ENCODE assay signal across 8 cellular contexts in genomic region chr9:37582548-37583157, GRCh38. TPM values are rescaled to one million over a fixed set of nuclear protein-coding genes. Genes with fewer than 3 reads are reported as not detected.
DNase-seq lines count a peak whose midpoint lies in the region; ATAC-seq, FAIRE-seq and TF ChIP-seq lines count a peak whose summit lies in the region.

No MANE protein-coding gene starts in this region.

- ATAC-seq in WTC11 (peak; percentile 41; the same call in 1 of the 2 replicates), heart left ventricle (peak in 1 of 4 donors; percentile 46), HG03097 (IDR thresholded peaks at IDR 0.05; ENCODE audit: low FRiP score, unreplicated experiment) (no peak), GM18498 (IDR thresholded peaks at IDR 0.05; ENCODE audit: unreplicated experiment) (no peak), HG03520 (IDR thresholded peaks at IDR 0.05; ENCODE audit: unreplicated experiment) (no peak)

- POLR2A ChIA-PET in WTC11 (lab: Charles Lee) = no interaction called here

- DNase-seq in GDM1 (lab: John Stamatoyannopoulos, UW) (peak; percentile 19), LNCaP clone FGC (ENCODE audit: low read depth) (peak; percentile 65), WTC11 (ENCODE audit: low spot score) (no peak), heart left ventricle (no peak), small intestine (peak; percentile 58)

- H3K4me3 ChIP-seq in LNCaP clone FGC (ENCODE audit: low read depth, low read length) (no peak overlapping the region), heart left ventricle (no peak overlapping the region), small intestine (ENCODE audit: low read depth in 1 of 2, low read length in 2 of 2) (no peak overlapping the region)

- H3K27me3 ChIP-seq in heart left ventricle = no peaks in the 10 kb centered on the region
- no peaks in the 10 kb centered on the region for H3K27me3 ChIP-seq in small intestine (ENCODE audit: control insufficient read depth in 2 of 2, insufficient read depth in 2 of 2, low read length in 2 of 2)

- H3K27ac Mint-ChIP-seq in WTC11 = no peak overlapping the region

- TF ChIP-seq CTCF in LNCaP clone FGC (IDR thresholded peaks at IDR 0.05; ENCODE audit: control insufficient read depth, extremely low read depth, insufficient read depth) (peak; percentile 60), WTC11 (IDR thresholded peaks at IDR 0.05) (no peak), heart left ventricle (IDR thresholded peaks at IDR 0.05) (peak; percentile 59 to 85 (median 68))

- peaks cover 0 to 4% (median 0%) of the 10 kb centered on the region in 12 donors for H3K4me1 ChIP-seq in heart left ventricle
- H3K4me1 ChIP-seq in small intestine (ENCODE audit: control insufficient read depth in 2 of 2, insufficient read depth in 1 of 2, low read depth in 1 of 2, low read length in 1 of 2) = no peaks in the 10 kb centered on the region

- H3K36me3 ChIP-seq in heart left ventricle = peaks cover 0 to 72% (median 53%) of the 10 kb centered on the region in 9 donors
- peaks cover 7 to 9% of the 10 kb centered on the region in 2 donors for H3K36me3 ChIP-seq in small intestine (ENCODE audit: control insufficient read depth in 2 of 2, insufficient read depth in 2 of 2, low read length in 2 of 2)

- intact Hi-C loops in heart left ventricle (cut with DNase I) = loop anchor here in 7 of 10 donors (5.0 to 10.0 kb wide), 9 partner anchors 122 to 320 kb away; partner anchors contain the start of genes EXOSC3 (in 3 of the 7) and SLC25A51 (in 1 of the 7)

- 75 to 79% (median 77%) methylated on average over 6 of the region's 6 CpGs for WGBS in heart left ventricle, 4 donors
- 68 to 76% (median 68%) methylated on average over 6 of the region's 6 CpGs for WGBS in small intestine, 3 donors

- CTCF ChIA-PET in WTC11 (lab: Charles Lee) = no interaction called here

- H3K9me3 ChIP-seq in heart left ventricle (no peaks in the 10 kb centered on the region), small intestine (ENCODE audit: control insufficient read depth, low read depth) (no peaks in the 10 kb centered on the region)

- H3K27me3 Mint-ChIP-seq in WTC11 (ENCODE audit: low read depth) = no peaks in the 10 kb centered on the region

- H3K27ac ChIP-seq in heart left ventricle = peak overlapping the region in 1 of 12 donors; percentile 71
- no peak overlapping the region for H3K27ac ChIP-seq in small intestine (ENCODE audit: low read depth in 1 of 2, low read length in 1 of 2)

- H3K36me3 Mint-ChIP-seq in WTC11 = peaks cover 48% of the 10 kb centered on the region

- no peak overlapping the region for H3K4me3 Mint-ChIP-seq in WTC11

- no peaks in the 10 kb centered on the region for H3K4me1 Mint-ChIP-seq in WTC11

- no peak for TF ChIP-seq POLR2A in heart left ventricle (IDR thresholded peaks at IDR 0.05)

- FAIRE-seq in small intestine (lab: Jason Lieb, UNC) = peak; percentile 15

- H3K9me3 Mint-ChIP-seq in WTC11 = no peaks in the 10 kb centered on the region

TF ChIP-seq in WTC11, 78 proteins besides CTCF, POLR2A, EP300 and RAD21 (continues in another document):
- TF ChIP-seq E2F1 (CRISPR knock-in tag; IDR thresholded peaks at IDR 0.05) (no peak), SOX15 (CRISPR knock-in tag; IDR thresholded peaks at IDR 0.05) (no peak), PRDM15 (CRISPR knock-in tag; IDR thresholded peaks at IDR 0.05) (no peak), ARID4B (CRISPR knock-in tag; IDR thresholded peaks at IDR 0.05; ENCODE audit: borderline replicate concordance) (no peak), ZBTB21 (CRISPR knock-in tag; IDR thresholded peaks at IDR 0.05; ENCODE audit: borderline replicate concordance) (no peak), ZNF263 (CRISPR knock-in tag; IDR thresholded peaks at IDR 0.05; ENCODE audit: low read depth) (no peak), ZNF219 (CRISPR knock-in tag; IDR thresholded peaks at IDR 0.05; ENCODE audit: borderline replicate concordance) (no peak)
- TF ChIP-seq, protein P1, sequence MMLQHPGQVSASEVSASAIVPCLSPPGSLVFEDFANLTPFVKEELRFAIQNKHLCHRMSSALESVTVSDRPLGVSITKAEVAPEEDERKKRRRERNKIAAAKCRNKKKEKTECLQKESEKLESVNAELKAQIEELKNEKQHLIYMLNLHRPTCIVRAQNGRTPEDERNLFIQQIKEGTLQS (CRISPR knock-in tag; conservative IDR thresholded peaks at IDR 0.05) = no peak
- TF ChIP-seq, protein P2, sequence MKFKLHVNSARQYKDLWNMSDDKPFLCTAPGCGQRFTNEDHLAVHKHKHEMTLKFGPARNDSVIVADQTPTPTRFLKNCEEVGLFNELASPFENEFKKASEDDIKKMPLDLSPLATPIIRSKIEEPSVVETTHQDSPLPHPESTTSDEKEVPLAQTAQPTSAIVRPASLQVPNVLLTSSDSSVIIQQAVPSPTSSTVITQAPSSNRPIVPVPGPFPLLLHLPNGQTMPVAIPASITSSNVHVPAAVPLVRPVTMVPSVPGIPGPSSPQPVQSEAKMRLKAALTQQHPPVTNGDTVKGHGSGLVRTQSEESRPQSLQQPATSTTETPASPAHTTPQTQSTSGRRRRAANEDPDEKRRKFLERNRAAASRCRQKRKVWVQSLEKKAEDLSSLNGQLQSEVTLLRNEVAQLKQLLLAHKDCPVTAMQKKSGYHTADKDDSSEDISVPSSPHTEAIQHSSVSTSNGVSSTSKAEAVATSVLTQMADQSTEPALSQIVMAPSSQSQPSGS (CRISPR knock-in tag; IDR thresholded peaks at IDR 0.05; ENCODE audit: borderline replicate concordance, low read depth) = no peak

RNA-seq across cellular contexts. Expression of gene FBXO10, which starts 6.5 kb away (rescaled TPM):
- total RNA-seq in WTC11 (2021) (14.0 to 14.7 TPM (median 14.4 TPM) in 3 replicates), heart left ventricle (1 to 10 TPM; 5.5 to 9.8 (median 7.3) TPM)
- polyA plus RNA-seq in heart left ventricle (1 to 10 TPM; 2.4 to 6.0 TPM), small intestine (1 to 10 TPM; 1.4 to 2.8 (median 2.0) TPM)

RNA-seq across cellular contexts. Expression of gene TOMM5, which starts 9.7 kb away (rescaled TPM):
- total RNA-seq in WTC11 (2021) (112 to 126 TPM (median 124 TPM) in 3 replicates), heart left ventricle (10 to 100 TPM; 39.7 to 64.2 (median 50.3) TPM)
- polyA plus RNA-seq in heart left ventricle (100 to 1,000 TPM; 103 to 139 TPM), small intestine (100 to 1,000 TPM; 130 to 140 (median 138) TPM)

Comparison
In these comparisons a context has a peak if more than half of its experiments do, and no peak if none do; other contexts are left out.
1. DNase-seq: peak in GDM1 (single experiment), LNCaP clone FGC (single experiment) and small intestine (single experiment); none in WTC11 (single experiment) and heart left ventricle (0 of 5).